In the genomic region with DNA sequence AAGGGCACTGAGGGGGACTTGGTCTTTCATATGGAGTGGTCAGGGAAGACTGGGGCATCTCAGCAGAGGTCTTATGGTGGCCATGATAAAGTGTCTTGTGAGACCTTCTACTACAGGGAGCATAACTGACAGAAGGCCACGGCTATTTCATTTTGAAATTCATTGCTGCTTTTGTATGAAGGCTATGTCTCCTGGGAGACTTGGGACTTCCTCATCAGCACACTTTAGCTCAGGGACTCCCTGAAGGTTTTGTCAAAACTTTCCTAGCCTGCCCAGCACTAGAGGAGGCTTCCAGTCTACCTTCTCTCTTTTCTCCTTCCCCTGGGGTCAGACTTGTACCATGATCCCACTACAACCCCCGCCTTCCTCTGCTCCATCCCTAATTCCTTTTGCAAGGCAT, we compare ENCODE assay signal across 20 cellular contexts.
DNase-seq lines count a peak whose midpoint lies in the region; ATAC-seq and TF ChIP-seq lines count a peak whose summit lies in the region.
"Had no signal": no experiment of that assay in that cellular context is flagged by ENCODE, and none has a peak within 500 bp of the region (broad histone marks: within the 10 kb centered on the region; RNA-seq: fewer than 3 reads in every experiment).

No MANE protein-coding gene starts in this region.

- H3K4me3 Mint-ChIP-seq in brain (no peak overlapping the region), neural progenitor cell (no peak overlapping the region), nephron progenitor cell (no peak overlapping the region)
- H3K4me3 Mint-ChIP-seq: B cell; CD4-positive, alpha-beta memory T cell; HFFc6 had no signal

- H3K27me3 Mint-ChIP-seq in brain (peaks cover 12% of the 10 kb centered on the region), neural progenitor cell (ENCODE audit: insufficient read depth, low read depth) (peaks cover 11% of the 10 kb centered on the region), nephron progenitor cell (ENCODE audit: low read depth, poor library complexity) (peaks cover 28% of the 10 kb centered on the region)

- peak overlapping the region in 3 of 5 experiments; percentile 8 to 80 (median 64) for H3K27ac Mint-ChIP-seq in brain
- peak overlapping the region; percentile 30 for H3K27ac Mint-ChIP-seq in neural progenitor cell
- H3K27ac Mint-ChIP-seq in nephron progenitor cell: no peak overlapping the region
- H3K27ac Mint-ChIP-seq: B cell; CD4-positive, alpha-beta memory T cell; HFFc6 had no signal

- no peak overlapping the region for H3K4me3 ChIP-seq in right atrium auricular region
- H3K4me3 ChIP-seq in neural progenitor cell: no peak overlapping the region
- H3K4me3 ChIP-seq: HAP-1 had no signal

- ATAC-seq in HG03571 (IDR thresholded peaks at IDR 0.05; ENCODE audit: unreplicated experiment): no peak

- no peak overlapping the region for H3K9ac ChIP-seq in neural progenitor cell

- H3K27me3 ChIP-seq in right atrium auricular region (no peaks in the 10 kb centered on the region), neural progenitor cell (no peaks in the 10 kb centered on the region)

- no peaks in the 10 kb centered on the region for H3K9me3 ChIP-seq in right atrium auricular region
- no peaks in the 10 kb centered on the region for H3K9me3 ChIP-seq in neural progenitor cell (ENCODE audit: low read depth)
- H3K9me3 ChIP-seq: HAP-1 had no signal

- no peaks in the 10 kb centered on the region for H3F3A ChIP-seq in neural progenitor cell (ENCODE audit: low read depth)

- intact Hi-C loops in cardiac septum (cut with DNase I): no loop called here

- H4K20me1 ChIP-seq in neural progenitor cell (ENCODE audit: low read depth): no peaks in the 10 kb centered on the region

- DNase-seq in right atrium auricular region (ENCODE audit: low spot score) (peak; percentile 7), cardiac septum (ENCODE audit: low spot score) (no peak), neural progenitor cell (ENCODE audit: low spot score) (no peak), ureter (ENCODE audit: low spot score) (peak; percentile 1), nephron progenitor cell (no peak)
- no peak for DNase-seq in activated T-cell treated with anti-CD3 and anti-CD28 coated beads, Interleukin-2, amount 50 U/mL, for 48 hours
- DNase-seq: C1 segment of cervical spinal cord; Calu3; CD4-positive, alpha-beta memory T cell; COR-L47; DMS53; DMS79 treated with DMSO at 0.1 percent for 48 hours; GF-D8; GOT3; HFFc6 had no signal

- H3K36me3 Mint-ChIP-seq in brain (no peaks in the 10 kb centered on the region), neural progenitor cell (no peaks in the 10 kb centered on the region), nephron progenitor cell (ENCODE audit: low read depth) (no peaks in the 10 kb centered on the region)
- H3K36me3 Mint-ChIP-seq: CD4-positive, alpha-beta memory T cell had no signal

- no peak overlapping the region for H2AFZ ChIP-seq in neural progenitor cell (replicated peaks)

- H3K4me1 ChIP-seq in right atrium auricular region (peaks cover 0 to 29% of the 10 kb centered on the region in 2 donors), neural progenitor cell (no peaks in the 10 kb centered on the region)
- H3K4me1 ChIP-seq: HAP-1 had no signal

- H3K27ac ChIP-seq in right atrium auricular region: no peak overlapping the region
- no peak overlapping the region for H3K27ac ChIP-seq in neural progenitor cell
- H3K27ac ChIP-seq: 22Rv1 had no signal

- H3K79me2 ChIP-seq in neural progenitor cell (ENCODE audit: low read depth): no peaks in the 10 kb centered on the region

- no peak for TF ChIP-seq CTCF in right atrium auricular region (IDR thresholded peaks at IDR 0.05)
- no peak for TF ChIP-seq CTCF in brain (conservative IDR thresholded peaks at IDR 0.05)
- no peak for TF ChIP-seq CTCF in neural progenitor cell (IDR thresholded peaks at IDR 0.05)
- TF ChIP-seq CTCF in nephron progenitor cell (IDR thresholded peaks at IDR 0.05): no peak

- no peak overlapping the region for H3K4me2 ChIP-seq in neural progenitor cell

- H3K36me3 ChIP-seq in right atrium auricular region (no peaks in the 10 kb centered on the region), neural progenitor cell (no peaks in the 10 kb centered on the region)
- H3K36me3 ChIP-seq: HAP-1 had no signal

- peaks cover 0 to 3% (median 0%) of the 10 kb centered on the region in 5 experiments for H3K9me3 Mint-ChIP-seq in brain
- no peaks in the 10 kb centered on the region for H3K9me3 Mint-ChIP-seq in neural progenitor cell
- H3K9me3 Mint-ChIP-seq in nephron progenitor cell: no peaks in the 10 kb centered on the region
- H3K9me3 Mint-ChIP-seq: CD4-positive, alpha-beta memory T cell; HFFc6 had no signal

- H3K4me1 Mint-ChIP-seq in brain: peaks cover 55% of the 10 kb centered on the region
- H3K4me1 Mint-ChIP-seq in neural progenitor cell: peaks cover 32% of the 10 kb centered on the region
- H3K4me1 Mint-ChIP-seq in nephron progenitor cell: peaks cover 32% of the 10 kb centered on the region
- H3K4me1 Mint-ChIP-seq: CD4-positive, alpha-beta memory T cell had no signal

Comparison
In these comparisons a context has a peak if more than half of its experiments do, and no peak if none do; other contexts are left out.
1. DNase-seq: peak in right atrium auricular region (single experiment) and ureter (single experiment); none in cardiac septum (single experiment), neural progenitor cell (single experiment), activated T-cell treated with anti-CD3 and anti-CD28 coated beads, Interleukin-2, amount 50 U/mL, for 48 hours (0 of 2) and nephron progenitor cell (single experiment).